10 cellular contexts compared by ENCODE assay signal in the genomic region with DNA sequence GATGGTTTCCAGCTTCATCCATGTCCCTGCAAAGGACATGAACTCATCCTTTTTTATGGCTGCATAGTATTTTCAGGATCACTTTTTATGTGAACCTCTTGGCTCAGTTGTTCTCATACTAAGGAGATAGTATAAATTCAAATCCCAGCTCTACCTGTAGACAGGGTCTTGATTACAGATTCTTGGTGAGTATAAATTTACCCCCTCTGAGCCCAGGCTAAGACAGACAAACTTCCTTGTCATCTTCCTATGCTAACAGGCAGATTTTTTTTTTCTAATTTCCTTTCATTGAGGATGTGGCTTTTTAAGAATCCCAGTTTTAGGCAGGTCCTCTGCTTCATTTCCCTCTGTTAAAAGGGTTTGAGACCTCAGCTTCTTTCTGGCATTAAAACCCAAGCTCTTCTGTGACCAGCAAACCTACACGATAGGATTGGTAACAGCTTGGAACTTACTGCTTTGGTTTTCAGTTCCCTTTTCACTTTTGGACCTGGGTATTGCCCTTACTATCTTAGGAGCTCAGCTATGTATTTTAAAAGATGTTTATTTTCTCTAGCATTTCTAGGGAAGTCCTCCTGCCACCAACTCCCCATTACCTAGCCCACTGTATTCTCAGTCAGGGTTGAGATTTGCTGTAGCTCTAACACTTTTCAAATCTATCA.
DNase-seq lines count a peak whose midpoint lies in the region; ATAC-seq and TF ChIP-seq lines count a peak whose summit lies in the region.
"Had no signal": no experiment of that assay in that cellular context is flagged by ENCODE, and none has a peak within 500 bp of the region (broad histone marks: within the 10 kb centered on the region; RNA-seq: fewer than 3 reads in every experiment).

No MANE protein-coding gene starts in this region.

- H3K36me3 ChIP-seq in MM.1S (replicated peaks; ENCODE audit: insufficient read depth, low read length): no peaks in the 10 kb centered on the region

- ATAC-seq in GM19455 (IDR thresholded peaks at IDR 0.05; ENCODE audit: unreplicated experiment): peak; percentile 93
- peak; percentile 89 for ATAC-seq in HG02870 (IDR thresholded peaks at IDR 0.05; ENCODE audit: unreplicated experiment)

- peak overlapping the region; percentile 63; the same call in 1 of the 2 replicates for H3K27ac ChIP-seq in MM.1S (ENCODE audit: low read length)

- peak overlapping the region; percentile 53 for H3K4me2 ChIP-seq in MM.1S (ENCODE audit: low read depth, low read length)

- peak overlapping the region; percentile 20; the same call in 1 of the 2 replicates for H3K9ac ChIP-seq in MM.1S (ENCODE audit: low read length)

- no peaks in the 10 kb centered on the region for H3K9me3 ChIP-seq in MM.1S (replicated peaks; ENCODE audit: insufficient read depth, low read length)

- H3K9me2 ChIP-seq in MM.1S (replicated peaks; ENCODE audit: insufficient read depth, low read length): no peaks in the 10 kb centered on the region

- no peaks in the 10 kb centered on the region for H4K20me1 ChIP-seq in MM.1S (ENCODE audit: insufficient read depth, low read length)

- H2AFZ ChIP-seq in MM.1S (ENCODE audit: low read length): peak overlapping the region; percentile 32

- no peaks in the 10 kb centered on the region for H3K27me3 ChIP-seq in MM.1S (replicated peaks; ENCODE audit: insufficient read depth, low read length)

- TF ChIP-seq CTCF in GM13977 (IDR thresholded peaks at IDR 0.05; ENCODE audit: extremely low read depth, insufficient read depth, missing control alignments) (no peak), MM.1S (IDR thresholded peaks at IDR 0.05; ENCODE audit: low read length) (no peak)

- peaks cover 15% of the 10 kb centered on the region for H3F3A ChIP-seq in MM.1S (ENCODE audit: insufficient read depth, low read length)

- H3K79me2 ChIP-seq in MM.1S (ENCODE audit: low read length): no peaks in the 10 kb centered on the region

- H3K4me1 ChIP-seq in MM.1S (ENCODE audit: low read length): peaks cover 18% of the 10 kb centered on the region

- DNase-seq in GM13977 (ENCODE audit: low spot score) (peak; percentile 34), MM.1S (peak; percentile 73), globus pallidus (ENCODE audit: low spot score) (no peak), ecto neural progenitor cell (ENCODE audit: low spot score) (no peak), EL (no peak)
- no peak for DNase-seq in activated CD4-positive, alpha-beta T cell treated with anti-CD3 and anti-CD28 coated beads, Interleukin-2, amount 50 U/mL, for 1 hour
- DNase-seq: activated T-cell treated with anti-CD3 and anti-CD28 coated beads for 4 hours, NCI-H1436 treated with DMSO at 0.1 percent for 48 hours had no signal

- in situ Hi-C loops in GM13977 (cut with MboI; ENCODE audit: low pct_unique_long_range_greater_than_20kb, low sequenced_read_pairs, unreplicated experiment): loop anchor here (25.0 kb wide), 1 partner anchor 303 kb away; no protein-coding TSS in a partner anchor

- peak overlapping the region; percentile 12; the same call in 1 of the 2 replicates for H3K4me3 ChIP-seq in MM.1S (ENCODE audit: low read length)

Comparison
In these comparisons a context has a peak if more than half of its experiments do, and no peak if none do; other contexts are left out.
1. DNase-seq: peak in GM13977 (single experiment) and MM.1S (single experiment); none in globus pallidus (single experiment), ecto neural progenitor cell (single experiment), activated CD4-positive, alpha-beta T cell treated with anti-CD3 and anti-CD28 coated beads, Interleukin-2, amount 50 U/mL, for 1 hour (single experiment) and EL (single experiment).